In the genomic region with DNA sequence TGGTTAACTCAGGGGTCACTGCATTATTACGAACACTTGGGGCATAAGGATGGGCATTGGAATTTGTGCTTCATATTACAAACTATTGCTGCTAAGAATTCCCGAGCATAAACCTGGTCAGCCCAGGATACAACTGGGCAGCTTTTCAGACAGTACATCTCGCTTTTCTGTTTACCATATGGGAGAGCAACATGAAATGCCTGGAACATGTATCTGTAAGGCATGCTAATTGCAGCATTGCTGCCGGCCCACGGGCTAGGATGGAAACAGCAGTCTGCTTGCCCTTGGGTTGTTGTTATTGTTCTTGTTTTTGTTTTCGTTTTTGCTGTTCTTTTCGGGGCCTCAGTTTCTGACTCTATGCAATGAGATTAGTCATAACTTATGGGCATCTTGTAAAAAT, we compare ENCODE assay signal across 1 cellular context.
TF ChIP-seq lines count a peak whose summit lies in the region.

No MANE protein-coding gene starts in this region.

TF ChIP-seq in IMR-90, 13 proteins besides CTCF, POLR2A, EP300 and RAD21:
- TF ChIP-seq SMC3 (IDR thresholded peaks at IDR 0.05; ENCODE audit: low read depth, low read length) (no peak), NFE2L2 (IDR thresholded peaks at IDR 0.05; ENCODE audit: low read depth, low read length) (no peak), FOS (IDR thresholded peaks at IDR 0.05; ENCODE audit: low read depth, low read length) (no peak), BHLHE40 (IDR thresholded peaks at IDR 0.05; ENCODE audit: low read depth, low read length) (no peak), RFX5 (IDR thresholded peaks at IDR 0.05; ENCODE audit: low read depth, low read length) (no peak), CEBPB (IDR thresholded peaks at IDR 0.05; ENCODE audit: low read depth, low read length) (no peak), MAZ (IDR thresholded peaks at IDR 0.05; ENCODE audit: borderline replicate concordance, low read depth, low read length) (no peak), MAFK (IDR thresholded peaks at IDR 0.05; ENCODE audit: low read depth, low read length) (no peak), RCOR1 (IDR thresholded peaks at IDR 0.05; ENCODE audit: insufficient replicate concordance, low read length) (no peak), CHD1 (IDR thresholded peaks at IDR 0.05; ENCODE audit: low read depth, low read length) (no peak), MXI1 (IDR thresholded peaks at IDR 0.05; ENCODE audit: borderline replicate concordance, low read depth, low read length) (no peak)
- TF ChIP-seq, protein P1, sequence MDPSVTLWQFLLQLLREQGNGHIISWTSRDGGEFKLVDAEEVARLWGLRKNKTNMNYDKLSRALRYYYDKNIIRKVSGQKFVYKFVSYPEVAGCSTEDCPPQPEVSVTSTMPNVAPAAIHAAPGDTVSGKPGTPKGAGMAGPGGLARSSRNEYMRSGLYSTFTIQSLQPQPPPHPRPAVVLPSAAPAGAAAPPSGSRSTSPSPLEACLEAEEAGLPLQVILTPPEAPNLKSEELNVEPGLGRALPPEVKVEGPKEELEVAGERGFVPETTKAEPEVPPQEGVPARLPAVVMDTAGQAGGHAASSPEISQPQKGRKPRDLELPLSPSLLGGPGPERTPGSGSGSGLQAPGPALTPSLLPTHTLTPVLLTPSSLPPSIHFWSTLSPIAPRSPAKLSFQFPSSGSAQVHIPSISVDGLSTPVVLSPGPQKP (IDR thresholded peaks at IDR 0.05; ENCODE audit: borderline replicate concordance, low read depth, low read length) = no peak
- TF ChIP-seq, protein P2, sequence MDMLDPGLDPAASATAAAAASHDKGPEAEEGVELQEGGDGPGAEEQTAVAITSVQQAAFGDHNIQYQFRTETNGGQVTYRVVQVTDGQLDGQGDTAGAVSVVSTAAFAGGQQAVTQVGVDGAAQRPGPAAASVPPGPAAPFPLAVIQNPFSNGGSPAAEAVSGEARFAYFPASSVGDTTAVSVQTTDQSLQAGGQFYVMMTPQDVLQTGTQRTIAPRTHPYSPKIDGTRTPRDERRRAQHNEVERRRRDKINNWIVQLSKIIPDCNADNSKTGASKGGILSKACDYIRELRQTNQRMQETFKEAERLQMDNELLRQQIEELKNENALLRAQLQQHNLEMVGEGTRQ (IDR thresholded peaks at IDR 0.05; ENCODE audit: low read depth, low read length) = no peak
